In the genomic region with DNA sequence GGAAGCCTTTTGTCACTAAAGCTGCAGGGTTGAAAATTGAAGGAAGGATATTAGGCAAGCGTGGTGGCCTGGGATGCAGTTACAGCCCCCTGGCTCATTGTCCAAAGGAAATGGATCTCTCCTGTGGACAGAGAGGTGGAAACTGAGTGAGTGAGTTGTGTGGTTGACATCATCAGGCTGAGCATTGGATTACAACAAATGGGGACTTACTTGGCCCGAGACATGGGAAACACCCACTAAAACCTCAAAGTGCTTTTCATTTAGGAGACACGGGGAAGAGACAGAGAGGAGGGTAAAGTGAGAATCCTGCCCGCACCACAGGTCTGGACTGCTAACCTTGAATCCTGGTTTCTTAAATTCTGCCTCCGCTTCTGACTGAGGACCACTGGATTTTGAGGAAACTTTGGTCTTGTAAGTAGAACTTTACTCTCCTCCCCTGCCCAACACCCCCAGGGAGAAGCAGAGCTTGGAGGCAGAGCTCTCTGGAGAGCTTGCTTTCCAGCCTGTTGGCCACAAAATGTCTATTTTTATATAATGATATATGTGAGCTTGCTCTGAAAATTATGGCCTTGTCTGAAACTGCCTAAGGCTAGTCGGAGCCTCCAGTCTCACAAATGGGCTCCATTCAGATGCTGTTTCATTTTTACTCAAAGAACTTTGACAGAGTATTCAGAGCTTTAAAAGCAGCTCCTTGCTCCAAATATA, we compare ENCODE assay signal across 9 cellular contexts. TPM values are rescaled to one million over a fixed set of nuclear protein-coding genes. Genes with fewer than 3 reads are reported as not detected.
A peak's percentile ranks its signal among the peaks of the same experiment; 100 is the strongest.
DNase-seq lines count a peak whose midpoint lies in the region; ATAC-seq and TF ChIP-seq lines count a peak whose summit lies in the region.
"Had no signal": no experiment of that assay in that cellular context is flagged by ENCODE, and none has a peak within 500 bp of the region (broad histone marks: within the 10 kb centered on the region; RNA-seq: fewer than 3 reads in every experiment).

A gene (plus strand): TSS at position 259 of the 705 bp plus-strand sequence. CDS start 31,978 bp downstream, outside the sequence.

- no peaks in the 10 kb centered on the region for H3K36me3 Mint-ChIP-seq in T-helper 17 cell (ENCODE audit: low read depth)

- H3K4me3 ChIP-seq in GM06990 (replicated peaks; ENCODE audit: low read depth, low read length): peak within 1 kb of the TSS; percentile 58
- H3K4me3 ChIP-seq in gastroesophageal sphincter: peak within 1 kb of the TSS; percentile 50 to 91

- TF ChIP-seq POLR2A in gastroesophageal sphincter (IDR thresholded peaks at IDR 0.05): peak; percentile 51 to 58

- WGBS in gastroesophageal sphincter (ENCODE audit: low coverage in 1 of 2), 2 donors: 8 to 26% methylated on average over 4 to 6 of the region's 6 CpGs

- H3K36me3 ChIP-seq in GM06990 (ENCODE audit: control insufficient read depth, insufficient read depth, low read length): no peaks in the 10 kb centered on the region
- no peaks in the 10 kb centered on the region for H3K36me3 ChIP-seq in gastroesophageal sphincter

- H3K27ac ChIP-seq in gastroesophageal sphincter: peak within 1 kb of the TSS; percentile 85 to 99 (median 87)
- H3K27ac ChIP-seq: HL-60 had no signal

- peaks cover 13 to 97% (median 40%) of the 10 kb centered on the region in 3 donors for H3K4me1 ChIP-seq in gastroesophageal sphincter

- H3K4me1 Mint-ChIP-seq in T-helper 17 cell: peaks cover 19% of the 10 kb centered on the region

- no peaks in the 10 kb centered on the region for H3K9me3 ChIP-seq in T-helper 17 cell (ENCODE audit: control insufficient read depth, low read length, poor library complexity, severe bottlenecking)
- H3K9me3 ChIP-seq in gastroesophageal sphincter: no peaks in the 10 kb centered on the region

- H3K4me3 Mint-ChIP-seq in T-helper 17 cell: peak within 1 kb of the TSS; percentile 21

- TF ChIP-seq EP300 in gastroesophageal sphincter (IDR thresholded peaks at IDR 0.05): no peak

- no peak within 1 kb of the TSS for H3K27ac Mint-ChIP-seq in T-helper 17 cell

- no peak for TF ChIP-seq CTCF in GM06990 (IDR thresholded peaks at IDR 0.05; ENCODE audit: insufficient read depth, low read length, poor library complexity, severe bottlenecking)
- TF ChIP-seq CTCF in gastroesophageal sphincter (IDR thresholded peaks at IDR 0.05): no peak

- DNase-seq in GM06990 (ENCODE audit: extremely low read depth, insufficient read length) (no peak), T-helper 17 cell (no peak), pulmonary artery endothelial cell (ENCODE audit: low read depth, low spot score) (peak; percentile 91), NCI-H446 (lab: John Stamatoyannopoulos, UW) (no peak), nucleus accumbens (lab: John Stamatoyannopoulos, UW) (no peak), ecto neural progenitor cell (ENCODE audit: low spot score) (no peak)

- H3K27me3 Mint-ChIP-seq in T-helper 17 cell: peaks cover 25% of the 10 kb centered on the region

- no peaks in the 10 kb centered on the region for H3K27me3 ChIP-seq in GM06990 (replicated peaks; ENCODE audit: control insufficient read depth, insufficient read depth, low read length)
- H3K27me3 ChIP-seq in gastroesophageal sphincter: no peaks in the 10 kb centered on the region

- no peak for ATAC-seq in T-helper 17 cell
- ATAC-seq in gastroesophageal sphincter: peak; percentile 88
- ATAC-seq in HG02759 (IDR thresholded peaks at IDR 0.05; ENCODE audit: unreplicated experiment): no peak

RNA-seq across cellular contexts. Expression of the gene that starts here (rescaled TPM):
- total RNA-seq in T-helper 17 cell (1 to 10 TPM; 2.2 to 4.5 TPM), gastroesophageal sphincter (100 to 1,000 TPM; 241 to 418 (median 291) TPM), pulmonary artery endothelial cell (179 and 326 TPM in 2 replicates)

Comparison
In these comparisons a context has a peak if more than half of its experiments do, and no peak if none do; other contexts are left out.
1. RNA of the gene that starts here (total RNA-seq): 179 to 326 TPM in pulmonary artery endothelial cell and 241 to 418 TPM in gastroesophageal sphincter; 2.2 to 4.5 TPM in T-helper 17 cell; every median in the first group is over 10 times any median in the second.